In genomic region chr3:134294302-134294925, GRCh38 we compare ENCODE assay signal across 8 cellular contexts. TPM values are rescaled to one million over a fixed set of nuclear protein-coding genes. Genes with fewer than 3 reads are reported as not detected.
DNase-seq lines count a peak whose midpoint lies in the region; ATAC-seq and TF ChIP-seq lines count a peak whose summit lies in the region.

No MANE protein-coding gene starts in this region.

- H3K4me1 Mint-ChIP-seq in activated CD8-positive, alpha-beta T cell treated with anti-CD3 and anti-CD28 coated beads, Interleukin-2, amount 10 ng/mL, durations not matched to agents 7 days and 5 days (ENCODE audit: low read depth) = no peaks in the 10 kb centered on the region

- no peak overlapping the region for H3K27ac Mint-ChIP-seq in activated CD8-positive, alpha-beta T cell treated with anti-CD3 and anti-CD28 coated beads, Interleukin-2, amount 10 ng/mL, durations not matched to agents 7 days and 5 days

- H3K36me3 Mint-ChIP-seq in activated CD8-positive, alpha-beta T cell treated with anti-CD3 and anti-CD28 coated beads, Interleukin-2, amount 10 ng/mL, durations not matched to agents 7 days and 5 days (ENCODE audit: low read depth) = no peaks in the 10 kb centered on the region

- DNase-seq in activated CD8-positive, alpha-beta T cell treated with anti-CD3 and anti-CD28 coated beads, Interleukin-2, amount 10 ng/mL, durations not matched to agents 7 days and 5 days = peak; percentile 86
- DNase-seq in stimulated activated CD4-positive, alpha-beta T cell treated with anti-CD3 and anti-CD28 coated beads, TNF-alpha, amount 100 ng/mL, for 24 hours (ENCODE audit: low read depth in 3 of 3) = peak; percentile 21 to 60 (median 29)
- DNase-seq in sciatic nerve (ENCODE audit: low spot score) (no peak), dermis blood vessel endothelial cell (no peak), SKM-1 (lab: John Stamatoyannopoulos, UW; ENCODE audit: unreplicated experiment) (no peak)

- POLR2A ChIA-PET in activated CD8-positive, alpha-beta T cell treated with anti-CD3 and anti-CD28 coated beads, Interleukin-2, amount 10 ng/mL, durations not matched to agents 7 days and 5 days (lab: Charles Lee) = interaction anchor here (1.2 kb wide), 1 partner anchor 191 kb away, joined by 6 read pairs; the partner anchor contains the start of genes ANAPC13 and CEP63

- intact Hi-C loops in sciatic nerve (cut with DNase I) = loop anchor here (5.0 kb wide), 1 partner anchor 413 kb away; no protein-coding TSS in a partner anchor

- peaks cover 6% of the 10 kb centered on the region for H3K9me3 Mint-ChIP-seq in activated CD8-positive, alpha-beta T cell treated with anti-CD3 and anti-CD28 coated beads, Interleukin-2, amount 10 ng/mL, durations not matched to agents 7 days and 5 days (ENCODE audit: insufficient read depth)

- peaks cover 31% of the 10 kb centered on the region for H3K27me3 Mint-ChIP-seq in activated CD8-positive, alpha-beta T cell treated with anti-CD3 and anti-CD28 coated beads, Interleukin-2, amount 10 ng/mL, durations not matched to agents 7 days and 5 days (ENCODE audit: low read depth)

- H3K4me3 Mint-ChIP-seq in activated CD8-positive, alpha-beta T cell treated with anti-CD3 and anti-CD28 coated beads, Interleukin-2, amount 10 ng/mL, durations not matched to agents 7 days and 5 days = no peak overlapping the region

- ATAC-seq in GM19351 (IDR thresholded peaks at IDR 0.05; ENCODE audit: unreplicated experiment) (peak; percentile 100), HG03159 (IDR thresholded peaks at IDR 0.05; ENCODE audit: unreplicated experiment) (peak; percentile 100), sciatic nerve (no peak), SK-N-SH treated with all-trans-retinoic acid at 6 μM for 48 hours (no peak)
- ATAC-seq in activated CD8-positive, alpha-beta T cell treated with anti-CD3 and anti-CD28 coated beads, Interleukin-2, amount 10 ng/mL, durations not matched to agents 7 days and 5 days = peak; percentile 98

- CTCF ChIA-PET in activated CD8-positive, alpha-beta T cell treated with anti-CD3 and anti-CD28 coated beads, Interleukin-2, amount 10 ng/mL, durations not matched to agents 7 days and 5 days (lab: Charles Lee) = interaction anchor here (1.4 to 3.6 kb wide), 5 partner anchors 14 to 199 kb away, joined by 3 to 16 read pairs (median 9); no protein-coding TSS in a partner anchor

TF ChIP-seq in SK-N-SH treated with all-trans-retinoic acid at 6 μM for 48 hours, 23 proteins besides CTCF, POLR2A, EP300 and RAD21:
- TF ChIP-seq, protein P1, sequence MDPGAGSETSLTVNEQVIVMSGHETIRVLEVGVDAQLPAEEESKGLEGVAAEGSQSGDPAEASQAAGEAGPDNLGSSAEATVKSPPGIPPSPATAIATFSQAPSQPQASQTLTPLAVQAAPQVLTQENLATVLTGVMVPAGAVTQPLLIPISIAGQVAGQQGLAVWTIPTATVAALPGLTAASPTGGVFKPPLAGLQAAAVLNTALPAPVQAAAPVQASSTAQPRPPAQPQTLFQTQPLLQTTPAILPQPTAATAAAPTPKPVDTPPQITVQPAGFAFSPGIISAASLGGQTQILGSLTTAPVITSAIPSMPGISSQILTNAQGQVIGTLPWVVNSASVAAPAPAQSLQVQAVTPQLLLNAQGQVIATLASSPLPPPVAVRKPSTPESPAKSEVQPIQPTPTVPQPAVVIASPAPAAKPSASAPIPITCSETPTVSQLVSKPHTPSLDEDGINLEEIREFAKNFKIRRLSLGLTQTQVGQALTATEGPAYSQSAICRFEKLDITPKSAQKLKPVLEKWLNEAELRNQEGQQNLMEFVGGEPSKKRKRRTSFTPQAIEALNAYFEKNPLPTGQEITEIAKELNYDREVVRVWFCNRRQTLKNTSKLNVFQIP (CRISPR knock-in tag; IDR thresholded peaks at IDR 0.05; ENCODE audit: borderline replicate concordance, low read depth) = no peak
- no peak for TF ChIP-seq SNAI2 (CRISPR knock-in tag; IDR thresholded peaks at IDR 0.05)
- no peak for TF ChIP-seq ZNF8 (CRISPR knock-in tag; IDR thresholded peaks at IDR 0.05)
- no peak for TF ChIP-seq ZFP30 (CRISPR knock-in tag; IDR thresholded peaks at IDR 0.05)
- TF ChIP-seq ARNTL (CRISPR knock-in tag; IDR thresholded peaks at IDR 0.05; ENCODE audit: borderline replicate concordance, low read depth) = no peak
- no peak for TF ChIP-seq TCF4 (CRISPR knock-in tag; IDR thresholded peaks at IDR 0.05; ENCODE audit: borderline replicate concordance)
- TF ChIP-seq GLIS3 (CRISPR knock-in tag; IDR thresholded peaks at IDR 0.05) = no peak
- no peak for TF ChIP-seq ZFP3 (CRISPR knock-in tag; IDR thresholded peaks at IDR 0.05)
- no peak for TF ChIP-seq ZNF565 (CRISPR knock-in tag; conservative IDR thresholded peaks at IDR 0.05; ENCODE audit: low read depth)
- no peak for TF ChIP-seq ZC3H10 (CRISPR knock-in tag; IDR thresholded peaks at IDR 0.05)
- TF ChIP-seq, protein P2, sequence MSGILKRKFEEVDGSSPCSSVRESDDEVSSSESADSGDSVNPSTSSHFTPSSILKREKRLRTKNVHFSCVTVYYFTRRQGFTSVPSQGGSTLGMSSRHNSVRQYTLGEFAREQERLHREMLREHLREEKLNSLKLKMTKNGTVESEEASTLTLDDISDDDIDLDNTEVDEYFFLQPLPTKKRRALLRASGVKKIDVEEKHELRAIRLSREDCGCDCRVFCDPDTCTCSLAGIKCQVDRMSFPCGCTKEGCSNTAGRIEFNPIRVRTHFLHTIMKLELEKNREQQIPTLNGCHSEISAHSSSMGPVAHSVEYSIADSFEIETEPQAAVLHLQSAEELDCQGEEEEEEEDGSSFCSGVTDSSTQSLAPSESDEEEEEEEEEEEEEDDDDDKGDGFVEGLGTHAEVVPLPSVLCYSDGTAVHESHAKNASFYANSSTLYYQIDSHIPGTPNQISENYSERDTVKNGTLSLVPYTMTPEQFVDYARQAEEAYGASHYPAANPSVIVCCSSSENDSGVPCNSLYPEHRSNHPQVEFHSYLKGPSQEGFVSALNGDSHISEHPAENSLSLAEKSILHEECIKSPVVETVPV (CRISPR knock-in tag; IDR thresholded peaks at IDR 0.05) = no peak
- TF ChIP-seq BACH2 (CRISPR knock-in tag; IDR thresholded peaks at IDR 0.05; ENCODE audit: borderline replicate concordance) = no peak
- no peak for TF ChIP-seq ESRRG (CRISPR knock-in tag; IDR thresholded peaks at IDR 0.05)
- TF ChIP-seq TOX (CRISPR knock-in tag; IDR thresholded peaks at IDR 0.05; ENCODE audit: borderline replicate concordance) = no peak
- TF ChIP-seq, protein P3, sequence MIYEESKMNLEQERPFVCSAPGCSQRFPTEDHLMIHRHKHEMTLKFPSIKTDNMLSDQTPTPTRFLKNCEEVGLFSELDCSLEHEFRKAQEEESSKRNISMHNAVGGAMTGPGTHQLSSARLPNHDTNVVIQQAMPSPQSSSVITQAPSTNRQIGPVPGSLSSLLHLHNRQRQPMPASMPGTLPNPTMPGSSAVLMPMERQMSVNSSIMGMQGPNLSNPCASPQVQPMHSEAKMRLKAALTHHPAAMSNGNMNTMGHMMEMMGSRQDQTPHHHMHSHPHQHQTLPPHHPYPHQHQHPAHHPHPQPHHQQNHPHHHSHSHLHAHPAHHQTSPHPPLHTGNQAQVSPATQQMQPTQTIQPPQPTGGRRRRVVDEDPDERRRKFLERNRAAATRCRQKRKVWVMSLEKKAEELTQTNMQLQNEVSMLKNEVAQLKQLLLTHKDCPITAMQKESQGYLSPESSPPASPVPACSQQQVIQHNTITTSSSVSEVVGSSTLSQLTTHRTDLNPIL (CRISPR knock-in tag; IDR thresholded peaks at IDR 0.05; ENCODE audit: low read depth) = no peak
- TF ChIP-seq CSDC2 (CRISPR knock-in tag; IDR thresholded peaks at IDR 0.05) = no peak
- no peak for TF ChIP-seq OSR1 (CRISPR knock-in tag; IDR thresholded peaks at IDR 0.05)
- TF ChIP-seq ISL1 (CRISPR knock-in tag; IDR thresholded peaks at IDR 0.05) = no peak
- TF ChIP-seq PATZ1 (CRISPR knock-in tag; IDR thresholded peaks at IDR 0.05; ENCODE audit: borderline replicate concordance) = no peak
- no peak for TF ChIP-seq RARB (CRISPR knock-in tag; IDR thresholded peaks at IDR 0.05)

RNA-seq across cellular contexts. Expression of gene RYK, which starts 43.8 kb away (rescaled TPM):
- total RNA-seq in activated CD8-positive, alpha-beta T cell treated with anti-CD3 and anti-CD28 coated beads, Interleukin-2, amount 10 ng/mL, durations not matched to agents 7 days and 5 days = 1 to 10 TPM; 6.9 to 9.4 TPM
- total RNA-seq in sciatic nerve (60.9 TPM), dermis blood vessel endothelial cell (91.6 and 103 TPM in 2 replicates)

Comparison
In these comparisons a context has a peak if more than half of its experiments do, and no peak if none do; other contexts are left out.
1. ATAC-seq: peak in GM19351 (single experiment), HG03159 (single experiment) and activated CD8-positive, alpha-beta T cell treated with anti-CD3 and anti-CD28 coated beads, Interleukin-2, amount 10 ng/mL, durations not matched to agents 7 days and 5 days (single experiment); none in sciatic nerve (single experiment) and SK-N-SH treated with all-trans-retinoic acid at 6 μM for 48 hours (single experiment).
2. DNase-seq: peak in activated CD8-positive, alpha-beta T cell treated with anti-CD3 and anti-CD28 coated beads, Interleukin-2, amount 10 ng/mL, durations not matched to agents 7 days and 5 days (single experiment) and stimulated activated CD4-positive, alpha-beta T cell treated with anti-CD3 and anti-CD28 coated beads, TNF-alpha, amount 100 ng/mL, for 24 hours (3 of 3); none in sciatic nerve (single experiment), dermis blood vessel endothelial cell (single experiment) and SKM-1 (single experiment).